Comparison of ENCODE assay signal across 17 cellular contexts in genomic region chr1:203028067-203028783, GRCh38. TPM values are rescaled to one million over a fixed set of nuclear protein-coding genes. Genes with fewer than 3 reads are reported as not detected.
DNase-seq lines count a peak whose midpoint lies in the region; ATAC-seq and TF ChIP-seq lines count a peak whose summit lies in the region.
"Had no signal": no experiment of that assay in that cellular context is flagged by ENCODE, and none has a peak within 500 bp of the region (broad histone marks: within the 10 kb centered on the region; RNA-seq: fewer than 3 reads in every experiment).

No MANE protein-coding gene starts in this region.

- H3K9me3 ChIP-seq in HCT116 (ENCODE audit: control insufficient read depth in 1 of 2, insufficient read depth in 1 of 2, low read depth in 1 of 2, low read length in 2 of 2) (no peaks in the 10 kb centered on the region), skeletal muscle satellite cell (replicated peaks; ENCODE audit: low read length) (no peaks in the 10 kb centered on the region)
- H3K9me3 ChIP-seq: neutrophil had no signal

- no peaks in the 10 kb centered on the region for H3K9me2 ChIP-seq in HCT116 (ENCODE audit: insufficient read depth)

- peak overlapping the region; percentile 31 for H3K27ac Mint-ChIP-seq in activated CD4-positive, alpha-beta T cell treated with anti-CD3 and anti-CD28 coated beads, Interleukin-2, amount 10 ng/mL, durations not matched to agents 24 days and 14 days
- H3K27ac Mint-ChIP-seq in endothelial cell (ENCODE audit: unreplicated experiment): peak overlapping the region; percentile 61

- no TSS peak for BruUV-seq in HCT116 (replicated peaks; lab: Mats Ljungman, UMichigan)

- no peak overlapping the region for H2AFZ ChIP-seq in HCT116 (ENCODE audit: low read depth, low read length, poor library complexity, severe bottlenecking)

- CTCF ChIA-PET in HCT116 (lab: Charles Lee): interaction anchor here (1.0 to 5.8 kb wide), 3 partner anchors 11 to 241 kb away, joined by 3 to 51 read pairs (median 3); no protein-coding TSS in a partner anchor

- POLR2A ChIA-PET in HCT116 (lab: Charles Lee): no interaction called here

- peaks cover 2% of the 10 kb centered on the region for H3K27me3 Mint-ChIP-seq in activated CD4-positive, alpha-beta T cell treated with anti-CD3 and anti-CD28 coated beads, Interleukin-2, amount 10 ng/mL, durations not matched to agents 24 days and 14 days
- H3K27me3 Mint-ChIP-seq in endothelial cell (ENCODE audit: unreplicated experiment): peaks cover 14% of the 10 kb centered on the region

- no peak for ATAC-seq in HCT116
- ATAC-seq in GM21737 (IDR thresholded peaks at IDR 0.05; ENCODE audit: unreplicated experiment): no peak
- no peak for ATAC-seq in GM21423 (IDR thresholded peaks at IDR 0.05; ENCODE audit: unreplicated experiment)
- ATAC-seq: stimulated activated naive CD8-positive, alpha-beta T cell treated with anti-CD3 and anti-CD28 coated beads, Interleukin-15, Interleukin-2, amounts not matched to agents 100 U/mL and 50 U/mL, for 24 hours had no signal

- no peak for TF ChIP-seq POLR2A in HCT116 (IDR thresholded peaks at IDR 0.05; ENCODE audit: borderline replicate concordance, extremely low read depth, insufficient read depth, insufficient read length)

- H3K36me3 ChIP-seq in HCT116 (ENCODE audit: control insufficient read depth in 1 of 2, insufficient read depth in 2 of 2, low read length in 2 of 2) (peaks cover 12 to 13% of the 10 kb centered on the region in 2 experiments; a peak in 3 of 4 replicates), skeletal muscle satellite cell (ENCODE audit: insufficient read depth, low read length) (peaks cover 13% of the 10 kb centered on the region)

- intact Hi-C loops in activated CD4-positive, alpha-beta T cell treated with anti-CD3 and anti-CD28 coated beads, Interleukin-2, amount 10 ng/mL, durations not matched to agents 24 days and 14 days (cut with micrococcal nuclease): no loop called here
- intact Hi-C loops in HCT116 (cut with micrococcal nuclease): no loop called here

- no peak overlapping the region for H3K9ac ChIP-seq in HCT116 (ENCODE audit: low read length)
- H3K9ac ChIP-seq in skeletal muscle satellite cell (ENCODE audit: low read depth, low read length): no peak overlapping the region
- H3K9ac ChIP-seq: KMS-11 had no signal

- H3K4me1 Mint-ChIP-seq in activated CD4-positive, alpha-beta T cell treated with anti-CD3 and anti-CD28 coated beads, Interleukin-2, amount 10 ng/mL, durations not matched to agents 24 days and 14 days: peaks cover 27% of the 10 kb centered on the region
- H3K4me1 Mint-ChIP-seq in endothelial cell (ENCODE audit: unreplicated experiment): peaks cover 8% of the 10 kb centered on the region

- H3K27me3 ChIP-seq in HCT116 (ENCODE audit: insufficient read depth, low read length): no peaks in the 10 kb centered on the region
- peaks cover 5% of the 10 kb centered on the region for H3K27me3 ChIP-seq in skeletal muscle satellite cell (ENCODE audit: control insufficient read depth, insufficient read depth, low read length)

- no peaks in the 10 kb centered on the region for H4K20me1 ChIP-seq in HCT116 (ENCODE audit: insufficient read depth)

- peaks cover 29% of the 10 kb centered on the region for H3K36me3 Mint-ChIP-seq in activated CD4-positive, alpha-beta T cell treated with anti-CD3 and anti-CD28 coated beads, Interleukin-2, amount 10 ng/mL, durations not matched to agents 24 days and 14 days (ENCODE audit: low read depth)
- H3K36me3 Mint-ChIP-seq in endothelial cell (ENCODE audit: low read depth, unreplicated experiment): peaks cover 17% of the 10 kb centered on the region

- no peak overlapping the region for H3K27ac ChIP-seq in HCT116 (ENCODE audit: low read depth, low read length)
- H3K27ac ChIP-seq: KMS-11, neutrophil had no signal

- H3K4me3 ChIP-seq in HCT116 (replicated peaks in 1 of 2; ENCODE audit: low read depth in 1 of 2, low read length in 2 of 2) (no peak overlapping the region), skeletal muscle satellite cell (ENCODE audit: low read length) (peak overlapping the region; percentile 41)

- H3K9me3 Mint-ChIP-seq in activated CD4-positive, alpha-beta T cell treated with anti-CD3 and anti-CD28 coated beads, Interleukin-2, amount 10 ng/mL, durations not matched to agents 24 days and 14 days: peaks cover 6% of the 10 kb centered on the region
- no peaks in the 10 kb centered on the region for H3K9me3 Mint-ChIP-seq in endothelial cell (ENCODE audit: unreplicated experiment)

- DNase-seq in activated CD4-positive, alpha-beta T cell treated with anti-CD3 and anti-CD28 coated beads, Interleukin-2, amount 10 ng/mL, durations not matched to agents 24 days and 14 days: no peak
- DNase-seq in activated CD4-positive, alpha-beta T cell treated with anti-CD3 and anti-CD28 coated beads for 1 hour: no peak
- DNase-seq in HCT116 (ENCODE audit: low read depth, low spot score): no peak
- DNase-seq in endothelial cell (ENCODE audit: low spot score): no peak
- DNase-seq in NCI-H1092 treated with DMSO at 0.1 percent for 48 hours (lab: John Stamatoyannopoulos, UW): no peak
- DNase-seq: activated T-cell treated with anti-CD3 and anti-CD28 coated beads, Interleukin-2, amount 50 U/mL, for 1 hour; central memory CD4-positive, alpha-beta T cell; NCI-H2029 treated with DMSO at 0.1 percent for 48 hours; stimulated activated CD4-positive, alpha-beta T cell treated with anti-CD3 and anti-CD28 coated beads, Interleukin-1b, Interleukin-23, amount 100 ng/mL, for 48 hours; stimulated activated naive CD8-positive, alpha-beta T cell treated with anti-CD3 and anti-CD28 coated beads, Interleukin-15, Interleukin-2, amounts not matched to agents 100 U/mL and 50 U/mL, for 24 hours; T-helper 9 cell had no signal

- no peak for TF ChIP-seq CTCF in HCT116 (IDR thresholded peaks at IDR 0.05 in 2 of 3, conservative IDR thresholded peaks at IDR 0.05 in 1 of 3; ENCODE audit: borderline replicate concordance in 1 of 3, insufficient read depth in 1 of 3, low read depth in 2 of 3, low read length in 2 of 3)
- TF ChIP-seq CTCF in endothelial cell (IDR thresholded peaks at IDR 0.05; ENCODE audit: unreplicated experiment): no peak

- peak overlapping the region; percentile 92 for H3K4me3 Mint-ChIP-seq in activated CD4-positive, alpha-beta T cell treated with anti-CD3 and anti-CD28 coated beads, Interleukin-2, amount 10 ng/mL, durations not matched to agents 24 days and 14 days
- H3K4me3 Mint-ChIP-seq in endothelial cell (ENCODE audit: unreplicated experiment): peak overlapping the region; percentile 68

- RAD21 ChIA-PET in HCT116 (lab: Charles Lee; ENCODE audit: low non-redundant PET in 1 of 2, low total read pairs in 2 of 2, uncharacterized antibody in 2 of 2, unreplicated experiment in 2 of 2): no interaction called here

- H3K4me2 ChIP-seq in HCT116 (ENCODE audit: low read length) (peak overlapping the region; percentile 96; the same call in 1 of the 2 replicates), skeletal muscle satellite cell (ENCODE audit: low read length) (peak overlapping the region; percentile 98)
- H3K4me2 ChIP-seq: KMS-11 had no signal

- H3K4me1 ChIP-seq in HCT116 (ENCODE audit: control insufficient read depth in 1 of 2, insufficient read depth in 2 of 2, low read length in 2 of 2): peaks cover 4 to 15% of the 10 kb centered on the region in 2 experiments; a peak in 2 of 4 replicates
- H3K4me1 ChIP-seq in skeletal muscle satellite cell (ENCODE audit: control insufficient read depth, insufficient read depth, low read length): peaks cover 19% of the 10 kb centered on the region

- H3K79me2 ChIP-seq in HCT116 (ENCODE audit: insufficient read depth, low read length): no peaks in the 10 kb centered on the region

- no peak for TF ChIP-seq RAD21 in HCT116 (IDR thresholded peaks at IDR 0.05; ENCODE audit: low read depth)

TF ChIP-seq in HCT116, 20 proteins besides CTCF, POLR2A, EP300 and RAD21 (continues in another document):
- TF ChIP-seq JUND (IDR thresholded peaks at IDR 0.05) (no peak), EZH2phosphoT487 (IDR thresholded peaks at IDR 0.05; ENCODE audit: borderline replicate concordance) (no peak), TCF7L2 (IDR thresholded peaks at IDR 0.05; ENCODE audit: borderline replicate concordance, extremely low read depth, insufficient read depth, insufficient read length) (no peak)

RNA-seq across cellular contexts. Expression of gene PPFIA4, which starts 1.9 kb away (rescaled TPM):
- total RNA-seq in activated CD4-positive, alpha-beta T cell treated with anti-CD3 and anti-CD28 coated beads, Interleukin-2, amount 10 ng/mL, durations not matched to agents 24 days and 14 days: 34.2 and 35.1 TPM in 2 replicates
- 10.8 TPM for total RNA-seq in HCT116 (2021; ENCODE audit: unreplicated experiment)
- polyA plus RNA-seq in HCT116 (2012): 13.7 and 17.2 TPM in 2 replicates
- 4.0 TPM for total RNA-seq in endothelial cell (ENCODE audit: unreplicated experiment)
- total RNA-seq in skeletal muscle satellite cell (2012; rRNA removed): 4.8 and 14.6 TPM in 2 replicates

RNA-seq across cellular contexts. Expression of gene TMEM183A, which starts 21.1 kb away (rescaled TPM):
- 77.7 and 82.8 TPM in 2 replicates for total RNA-seq in activated CD4-positive, alpha-beta T cell treated with anti-CD3 and anti-CD28 coated beads, Interleukin-2, amount 10 ng/mL, durations not matched to agents 24 days and 14 days
- total RNA-seq in HCT116 (2021; ENCODE audit: unreplicated experiment): 64.7 TPM
- 45.5 and 47.6 TPM in 2 replicates for polyA plus RNA-seq in HCT116 (2012)
- 65.5 TPM for total RNA-seq in endothelial cell (ENCODE audit: unreplicated experiment)
- 73.6 and 92.0 TPM in 2 replicates for total RNA-seq in skeletal muscle satellite cell (2012; rRNA removed)

RNA-seq across cellular contexts. Expression of gene MYOG, which starts 57.6 kb away (rescaled TPM):
- not detected in 2 replicates for total RNA-seq in activated CD4-positive, alpha-beta T cell treated with anti-CD3 and anti-CD28 coated beads, Interleukin-2, amount 10 ng/mL, durations not matched to agents 24 days and 14 days
- total RNA-seq in HCT116 (2021; ENCODE audit: unreplicated experiment) (not detected), endothelial cell (ENCODE audit: unreplicated experiment) (15.7 TPM)
- not detected in 2 replicates for polyA plus RNA-seq in HCT116 (2012)
- 0.76 and 31.2 TPM in 2 replicates for total RNA-seq in skeletal muscle satellite cell (2012; rRNA removed)
- total RNA-seq: fibroblast of lung had no signal
- polyA plus RNA-seq: fibroblast of lung had no signal

Comparison
In these comparisons a context has a peak if more than half of its experiments do, and no peak if none do; other contexts are left out.
1. RNA of gene MYOG, which starts 57.6 kb away (total RNA-seq): 15.7 TPM in endothelial cell (single experiment); not detected in activated CD4-positive, alpha-beta T cell treated with anti-CD3 and anti-CD28 coated beads, Interleukin-2, amount 10 ng/mL, durations not matched to agents 24 days and 14 days and not detected in HCT116 (single experiment); every median in the first group is over 10 times any median in the second.